In the genomic region with DNA sequence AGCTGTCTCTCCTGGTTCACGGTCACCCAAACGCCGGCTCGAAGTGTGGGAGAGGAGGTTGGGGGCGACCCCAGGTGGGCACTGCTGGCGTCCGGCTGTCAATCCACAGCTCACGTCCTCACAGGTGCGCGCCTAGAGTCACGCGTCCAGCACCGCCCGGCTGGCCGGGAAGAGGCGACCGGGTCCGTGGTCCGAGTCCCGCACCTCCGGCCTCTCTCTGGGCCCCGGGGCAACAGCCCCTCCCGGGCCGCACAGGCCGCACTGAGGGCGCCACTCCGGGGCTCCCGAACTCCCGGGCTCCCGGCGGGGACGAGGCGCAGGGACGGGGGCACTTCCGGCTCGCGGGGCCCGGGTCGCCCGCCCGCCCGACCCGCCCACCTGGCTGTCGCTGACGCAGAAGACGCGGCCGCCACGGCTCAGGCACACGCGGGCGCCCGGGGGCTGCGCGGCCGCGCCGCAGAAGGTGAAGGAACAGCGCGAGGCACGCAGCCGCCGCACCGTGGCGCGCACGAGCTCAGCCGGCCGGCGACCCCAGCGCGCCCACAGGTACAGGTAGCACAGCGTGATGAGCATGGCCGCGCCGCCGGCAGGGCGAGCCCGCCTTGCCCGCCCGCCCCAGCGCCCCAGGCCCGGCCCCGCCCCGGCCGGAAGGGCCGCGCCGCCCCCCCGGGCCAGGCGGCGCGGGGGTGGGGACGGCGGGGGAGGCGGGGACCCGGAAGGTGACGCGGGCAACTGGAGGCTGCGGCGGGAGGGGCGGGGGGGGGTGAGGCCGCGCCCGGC, we compare ENCODE assay signal across 1 cellular context.
TF ChIP-seq lines count a peak whose summit lies in the region.

A gene (minus strand): TSS at position 604 of the 780 bp plus-strand sequence. CDS start 31 bp downstream, at position 573.

TF ChIP-seq in HepG2, 621 proteins besides CTCF, POLR2A, EP300 and RAD21 (continued from another document and continues in another):
- peak; percentile 51 for TF ChIP-seq MED8 (CRISPR knock-in tag; IDR thresholded peaks at IDR 0.05; ENCODE audit: insufficient replicate concordance)
- TF ChIP-seq SRY (CRISPR knock-in tag; IDR thresholded peaks at IDR 0.05) = peak; percentile 80
- TF ChIP-seq ZSCAN20 (CRISPR knock-in tag; IDR thresholded peaks at IDR 0.05; ENCODE audit: borderline replicate concordance) = no peak
- TF ChIP-seq ZNF138 (CRISPR knock-in tag; IDR thresholded peaks at IDR 0.05; ENCODE audit: low read depth) = peak; percentile 39; the same call in 1 of the 2 replicates
- peak; percentile 55 for TF ChIP-seq ZNF776 (CRISPR knock-in tag; IDR thresholded peaks at IDR 0.05)
- peak; percentile 41; the same call in 1 of the 2 replicates for TF ChIP-seq MED1 (CRISPR knock-in tag; IDR thresholded peaks at IDR 0.05)
- peak; percentile 39; the same call in 1 of the 2 replicates for TF ChIP-seq ZMYM4 (CRISPR knock-in tag; IDR thresholded peaks at IDR 0.05)
- peak; percentile 62 for TF ChIP-seq ZSCAN31 (CRISPR knock-in tag; IDR thresholded peaks at IDR 0.05; ENCODE audit: low read depth)
- 0 out of 2 replicates have a peak, but pooled peaks have one; percentile 34 for TF ChIP-seq ZNF747 (CRISPR knock-in tag; IDR thresholded peaks at IDR 0.05; ENCODE audit: borderline replicate concordance)
- 0 out of 2 replicates have a peak, but pooled peaks have one; percentile 43 for TF ChIP-seq ARID2 (CRISPR knock-in tag; IDR thresholded peaks at IDR 0.05; ENCODE audit: borderline replicate concordance)
- TF ChIP-seq PITX1 (CRISPR knock-in tag; IDR thresholded peaks at IDR 0.05) = peak; percentile 39; the same call in 1 of the 2 replicates
- 0 out of 2 replicates have a peak, but pooled peaks have one; percentile 35 for TF ChIP-seq ZNF232 (CRISPR knock-in tag; IDR thresholded peaks at IDR 0.05; ENCODE audit: borderline replicate concordance)
- TF ChIP-seq ZNF235 (CRISPR knock-in tag; IDR thresholded peaks at IDR 0.05; ENCODE audit: borderline replicate concordance) = peak; percentile 86; the same call in 1 of the 2 replicates
- 0 out of 2 replicates have a peak, but pooled peaks have one; percentile 61 for TF ChIP-seq NRL (CRISPR knock-in tag; IDR thresholded peaks at IDR 0.05; ENCODE audit: borderline replicate concordance)
- TF ChIP-seq ZNF564 (CRISPR knock-in tag; IDR thresholded peaks at IDR 0.05) = peak; percentile 40; the same call in 1 of the 2 replicates
- peak; percentile 48 for TF ChIP-seq SALL1 (CRISPR knock-in tag; IDR thresholded peaks at IDR 0.05)
- peak; percentile 48 for TF ChIP-seq ZNF883 (CRISPR knock-in tag; IDR thresholded peaks at IDR 0.05; ENCODE audit: not compliant biosample characterization)
- peak; percentile 45; the same call in 1 of the 3 replicates for TF ChIP-seq MXI1 (IDR thresholded peaks at IDR 0.05; ENCODE audit: borderline replicate concordance, low read depth, low read length)
- TF ChIP-seq ZNF839 (CRISPR knock-in tag; IDR thresholded peaks at IDR 0.05; ENCODE audit: borderline replicate concordance) = peak; percentile 61; the same call in 1 of the 2 replicates
- TF ChIP-seq ZNF510 (CRISPR knock-in tag; IDR thresholded peaks at IDR 0.05; ENCODE audit: low read depth) = no peak
- TF ChIP-seq ZNF891 (CRISPR knock-in tag; IDR thresholded peaks at IDR 0.05) = peak; percentile 75
- TF ChIP-seq ZNF788 (CRISPR knock-in tag; IDR thresholded peaks at IDR 0.05; ENCODE audit: borderline replicate concordance) = peak; percentile 82; the same call in 1 of the 2 replicates
- peak; percentile 41; the same call in 1 of the 2 replicates for TF ChIP-seq KMT2B (CRISPR knock-in tag; IDR thresholded peaks at IDR 0.05)
- 0 out of 2 replicates have a peak, but pooled peaks have one; percentile 41 for TF ChIP-seq SP4 (CRISPR knock-in tag; IDR thresholded peaks at IDR 0.05)
- TF ChIP-seq, protein P1, sequence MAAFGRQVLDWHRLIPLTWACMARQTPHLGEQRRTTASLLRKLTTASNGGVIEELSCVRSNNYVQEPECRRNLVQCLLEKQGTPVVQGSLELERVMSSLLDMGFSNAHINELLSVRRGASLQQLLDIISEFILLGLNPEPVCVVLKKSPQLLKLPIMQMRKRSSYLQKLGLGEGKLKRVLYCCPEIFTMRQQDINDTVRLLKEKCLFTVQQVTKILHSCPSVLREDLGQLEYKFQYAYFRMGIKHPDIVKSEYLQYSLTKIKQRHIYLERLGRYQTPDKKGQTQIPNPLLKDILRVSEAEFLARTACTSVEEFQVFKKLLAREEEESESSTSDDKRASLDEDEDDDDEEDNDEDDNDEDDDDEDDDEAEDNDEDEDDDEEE (CRISPR knock-in tag; IDR thresholded peaks at IDR 0.05) = peak; percentile 43; the same call in 1 of the 2 replicates
- TF ChIP-seq MAZ (IDR thresholded peaks at IDR 0.05; ENCODE audit: borderline replicate concordance, low read depth, low read length) = no peak
- TF ChIP-seq MAZ (CRISPR knock-in tag; IDR thresholded peaks at IDR 0.05; ENCODE audit: low read depth) = peak; percentile 51; the same call in 1 of the 2 replicates
- no peak for TF ChIP-seq ZNF878 (CRISPR knock-in tag; IDR thresholded peaks at IDR 0.05)
- no peak for TF ChIP-seq ZNF101 (CRISPR knock-in tag; IDR thresholded peaks at IDR 0.05; ENCODE audit: borderline replicate concordance, low read depth)
- no peak for TF ChIP-seq ZNF30 (CRISPR knock-in tag; IDR thresholded peaks at IDR 0.05)
- TF ChIP-seq ZNF607 (CRISPR knock-in tag; IDR thresholded peaks at IDR 0.05; ENCODE audit: borderline replicate concordance) = 0 out of 2 replicates have a peak, but pooled peaks have one; percentile 59
- TF ChIP-seq, protein P2, sequence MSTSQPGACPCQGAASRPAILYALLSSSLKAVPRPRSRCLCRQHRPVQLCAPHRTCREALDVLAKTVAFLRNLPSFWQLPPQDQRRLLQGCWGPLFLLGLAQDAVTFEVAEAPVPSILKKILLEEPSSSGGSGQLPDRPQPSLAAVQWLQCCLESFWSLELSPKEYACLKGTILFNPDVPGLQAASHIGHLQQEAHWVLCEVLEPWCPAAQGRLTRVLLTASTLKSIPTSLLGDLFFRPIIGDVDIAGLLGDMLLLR (CRISPR knock-in tag; IDR thresholded peaks at IDR 0.05) = peak; percentile 81
- peak; percentile 64; the same call in 1 of the 2 replicates for TF ChIP-seq CCDC6 (CRISPR knock-in tag; IDR thresholded peaks at IDR 0.05)
- TF ChIP-seq, protein P3, sequence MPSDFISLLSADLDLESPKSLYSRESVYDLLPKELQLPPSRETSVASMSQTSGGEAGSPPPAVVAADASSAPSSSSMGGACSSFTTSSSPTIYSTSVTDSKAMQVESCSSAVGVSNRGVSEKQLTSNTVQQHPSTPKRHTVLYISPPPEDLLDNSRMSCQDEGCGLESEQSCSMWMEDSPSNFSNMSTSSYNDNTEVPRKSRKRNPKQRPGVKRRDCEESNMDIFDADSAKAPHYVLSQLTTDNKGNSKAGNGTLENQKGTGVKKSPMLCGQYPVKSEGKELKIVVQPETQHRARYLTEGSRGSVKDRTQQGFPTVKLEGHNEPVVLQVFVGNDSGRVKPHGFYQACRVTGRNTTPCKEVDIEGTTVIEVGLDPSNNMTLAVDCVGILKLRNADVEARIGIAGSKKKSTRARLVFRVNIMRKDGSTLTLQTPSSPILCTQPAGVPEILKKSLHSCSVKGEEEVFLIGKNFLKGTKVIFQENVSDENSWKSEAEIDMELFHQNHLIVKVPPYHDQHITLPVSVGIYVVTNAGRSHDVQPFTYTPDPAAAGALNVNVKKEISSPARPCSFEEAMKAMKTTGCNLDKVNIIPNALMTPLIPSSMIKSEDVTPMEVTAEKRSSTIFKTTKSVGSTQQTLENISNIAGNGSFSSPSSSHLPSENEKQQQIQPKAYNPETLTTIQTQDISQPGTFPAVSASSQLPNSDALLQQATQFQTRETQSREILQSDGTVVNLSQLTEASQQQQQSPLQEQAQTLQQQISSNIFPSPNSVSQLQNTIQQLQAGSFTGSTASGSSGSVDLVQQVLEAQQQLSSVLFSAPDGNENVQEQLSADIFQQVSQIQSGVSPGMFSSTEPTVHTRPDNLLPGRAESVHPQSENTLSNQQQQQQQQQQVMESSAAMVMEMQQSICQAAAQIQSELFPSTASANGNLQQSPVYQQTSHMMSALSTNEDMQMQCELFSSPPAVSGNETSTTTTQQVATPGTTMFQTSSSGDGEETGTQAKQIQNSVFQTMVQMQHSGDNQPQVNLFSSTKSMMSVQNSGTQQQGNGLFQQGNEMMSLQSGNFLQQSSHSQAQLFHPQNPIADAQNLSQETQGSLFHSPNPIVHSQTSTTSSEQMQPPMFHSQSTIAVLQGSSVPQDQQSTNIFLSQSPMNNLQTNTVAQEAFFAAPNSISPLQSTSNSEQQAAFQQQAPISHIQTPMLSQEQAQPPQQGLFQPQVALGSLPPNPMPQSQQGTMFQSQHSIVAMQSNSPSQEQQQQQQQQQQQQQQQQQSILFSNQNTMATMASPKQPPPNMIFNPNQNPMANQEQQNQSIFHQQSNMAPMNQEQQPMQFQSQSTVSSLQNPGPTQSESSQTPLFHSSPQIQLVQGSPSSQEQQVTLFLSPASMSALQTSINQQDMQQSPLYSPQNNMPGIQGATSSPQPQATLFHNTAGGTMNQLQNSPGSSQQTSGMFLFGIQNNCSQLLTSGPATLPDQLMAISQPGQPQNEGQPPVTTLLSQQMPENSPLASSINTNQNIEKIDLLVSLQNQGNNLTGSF (CRISPR knock-in tag; IDR thresholded peaks at IDR 0.05) = no peak
- TF ChIP-seq ZFY (CRISPR knock-in tag; IDR thresholded peaks at IDR 0.05) = peak; percentile 81
- TF ChIP-seq MTA1 (CRISPR knock-in tag; IDR thresholded peaks at IDR 0.05; ENCODE audit: borderline replicate concordance) = peak; percentile 55; the same call in 1 of the 2 replicates
- peak; percentile 31; the same call in 1 of the 2 replicates for TF ChIP-seq ZBTB20 (CRISPR knock-in tag; IDR thresholded peaks at IDR 0.05; ENCODE audit: borderline replicate concordance, low read depth)
- TF ChIP-seq ZNF20 (CRISPR knock-in tag; IDR thresholded peaks at IDR 0.05) = 0 out of 2 replicates have a peak, but pooled peaks have one; percentile 66
- TF ChIP-seq KDM2A (CRISPR knock-in tag; IDR thresholded peaks at IDR 0.05; ENCODE audit: borderline replicate concordance, low read depth) = peak; percentile 52; the same call in 1 of the 2 replicates
- TF ChIP-seq, protein P4, sequence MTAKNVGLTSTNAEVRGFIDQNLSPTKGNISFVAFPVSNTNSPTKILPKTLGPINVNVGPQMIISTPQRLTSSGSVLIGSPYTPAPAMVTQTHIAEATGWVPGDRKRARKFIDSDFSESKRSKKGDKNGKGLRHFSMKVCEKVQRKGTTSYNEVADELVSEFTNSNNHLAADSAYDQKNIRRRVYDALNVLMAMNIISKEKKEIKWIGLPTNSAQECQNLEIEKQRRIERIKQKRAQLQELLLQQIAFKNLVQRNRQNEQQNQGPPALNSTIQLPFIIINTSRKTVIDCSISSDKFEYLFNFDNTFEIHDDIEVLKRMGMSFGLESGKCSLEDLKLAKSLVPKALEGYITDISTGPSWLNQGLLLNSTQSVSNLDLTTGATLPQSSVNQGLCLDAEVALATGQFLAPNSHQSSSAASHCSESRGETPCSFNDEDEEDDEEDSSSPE (CRISPR knock-in tag; IDR thresholded peaks at IDR 0.05) = no peak
- 0 out of 2 replicates have a peak, but pooled peaks have one; percentile 43 for TF ChIP-seq ZNF329 (CRISPR knock-in tag; IDR thresholded peaks at IDR 0.05; ENCODE audit: low read depth)
- TF ChIP-seq, protein P5, sequence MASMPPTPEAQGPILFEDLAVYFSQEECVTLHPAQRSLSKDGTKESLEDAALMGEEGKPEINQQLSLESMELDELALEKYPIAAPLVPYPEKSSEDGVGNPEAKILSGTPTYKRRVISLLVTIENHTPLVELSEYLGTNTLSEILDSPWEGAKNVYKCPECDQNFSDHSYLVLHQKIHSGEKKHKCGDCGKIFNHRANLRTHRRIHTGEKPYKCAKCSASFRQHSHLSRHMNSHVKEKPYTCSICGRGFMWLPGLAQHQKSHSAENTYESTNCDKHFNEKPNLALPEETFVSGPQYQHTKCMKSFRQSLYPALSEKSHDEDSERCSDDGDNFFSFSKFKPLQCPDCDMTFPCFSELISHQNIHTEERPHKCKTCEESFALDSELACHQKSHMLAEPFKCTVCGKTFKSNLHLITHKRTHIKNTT (CRISPR knock-in tag; IDR thresholded peaks at IDR 0.05) = no peak
- TF ChIP-seq TCF12 (IDR thresholded peaks at IDR 0.05) = no peak
- peak; percentile 19; the same call in 1 of the 2 replicates for TF ChIP-seq TCF12 (CRISPR knock-in tag; IDR thresholded peaks at IDR 0.05)
- TF ChIP-seq, protein P6, sequence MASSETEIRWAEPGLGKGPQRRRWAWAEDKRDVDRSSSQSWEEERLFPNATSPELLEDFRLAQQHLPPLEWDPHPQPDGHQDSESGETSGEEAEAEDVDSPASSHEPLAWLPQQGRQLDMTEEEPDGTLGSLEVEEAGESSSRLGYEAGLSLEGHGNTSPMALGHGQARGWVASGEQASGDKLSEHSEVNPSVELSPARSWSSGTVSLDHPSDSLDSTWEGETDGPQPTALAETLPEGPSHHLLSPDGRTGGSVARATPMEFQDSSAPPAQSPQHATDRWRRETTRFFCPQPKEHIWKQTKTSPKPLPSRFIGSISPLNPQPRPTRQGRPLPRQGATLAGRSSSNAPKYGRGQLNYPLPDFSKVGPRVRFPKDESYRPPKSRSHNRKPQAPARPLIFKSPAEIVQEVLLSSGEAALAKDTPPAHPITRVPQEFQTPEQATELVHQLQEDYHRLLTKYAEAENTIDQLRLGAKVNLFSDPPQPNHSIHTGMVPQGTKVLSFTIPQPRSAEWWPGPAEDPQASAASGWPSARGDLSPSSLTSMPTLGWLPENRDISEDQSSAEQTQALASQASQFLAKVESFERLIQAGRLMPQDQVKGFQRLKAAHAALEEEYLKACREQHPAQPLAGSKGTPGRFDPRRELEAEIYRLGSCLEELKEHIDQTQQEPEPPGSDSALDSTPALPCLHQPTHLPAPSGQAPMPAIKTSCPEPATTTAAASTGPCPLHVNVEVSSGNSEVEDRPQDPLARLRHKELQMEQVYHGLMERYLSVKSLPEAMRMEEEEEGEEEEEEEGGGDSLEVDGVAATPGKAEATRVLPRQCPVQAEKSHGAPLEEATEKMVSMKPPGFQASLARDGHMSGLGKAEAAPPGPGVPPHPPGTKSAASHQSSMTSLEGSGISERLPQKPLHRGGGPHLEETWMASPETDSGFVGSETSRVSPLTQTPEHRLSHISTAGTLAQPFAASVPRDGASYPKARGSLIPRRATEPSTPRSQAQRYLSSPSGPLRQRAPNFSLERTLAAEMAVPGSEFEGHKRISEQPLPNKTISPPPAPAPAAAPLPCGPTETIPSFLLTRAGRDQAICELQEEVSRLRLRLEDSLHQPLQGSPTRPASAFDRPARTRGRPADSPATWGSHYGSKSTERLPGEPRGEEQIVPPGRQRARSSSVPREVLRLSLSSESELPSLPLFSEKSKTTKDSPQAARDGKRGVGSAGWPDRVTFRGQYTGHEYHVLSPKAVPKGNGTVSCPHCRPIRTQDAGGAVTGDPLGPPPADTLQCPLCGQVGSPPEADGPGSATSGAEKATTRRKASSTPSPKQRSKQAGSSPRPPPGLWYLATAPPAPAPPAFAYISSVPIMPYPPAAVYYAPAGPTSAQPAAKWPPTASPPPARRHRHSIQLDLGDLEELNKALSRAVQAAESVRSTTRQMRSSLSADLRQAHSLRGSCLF (CRISPR knock-in tag; IDR thresholded peaks at IDR 0.05; ENCODE audit: borderline replicate concordance) = no peak
- TF ChIP-seq BORCS8-MEF2B (CRISPR knock-in tag; IDR thresholded peaks at IDR 0.05) = peak; percentile 64; the same call in 1 of the 2 replicates
